8 cellular contexts compared by ENCODE assay signal in the genomic region with DNA sequence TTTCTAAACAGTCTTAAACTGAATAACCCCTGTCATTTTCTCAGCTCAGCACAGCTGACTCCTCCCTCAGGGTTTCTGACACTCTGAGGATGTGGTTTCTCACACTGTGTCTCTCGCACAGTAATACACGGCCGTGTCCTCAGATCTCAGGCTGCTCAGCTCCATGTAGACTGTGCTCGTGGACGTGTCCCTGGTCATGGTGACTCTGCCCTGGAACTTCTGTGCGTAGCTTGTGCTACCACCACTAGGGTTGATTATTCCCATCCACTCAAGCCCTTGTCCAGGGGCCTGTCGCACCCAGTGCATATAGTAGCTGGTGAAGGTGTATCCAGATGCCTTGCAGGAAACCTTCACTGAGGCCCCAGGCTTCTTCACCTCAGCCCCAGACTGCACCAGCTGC.
DNase-seq lines count a peak whose midpoint lies in the region; ATAC-seq and TF ChIP-seq lines count a peak whose summit lies in the region.
"Not testable (repeated sequence)": the region's sequence is repeated elsewhere in the genome, so short reads cannot be mapped to it uniquely, and the experiment has no call there.

No MANE protein-coding gene starts in this region.

- peak overlapping the region; percentile 55 for H3K27ac ChIP-seq in upper lobe of right lung

- peak overlapping the region; percentile 40 for H3K4me3 Mint-ChIP-seq in T-helper 2 cell treated with Interferon-gamma antibody and Interleukin-4, amounts not matched to agents 5 μg/mL and 100 μg/mL, for 36 hours
- peak overlapping the region; percentile 30 for H3K4me3 Mint-ChIP-seq in activated naive CD8-positive, alpha-beta T cell

- H3K36me3 Mint-ChIP-seq in T-helper 2 cell treated with Interferon-gamma antibody and Interleukin-4, amounts not matched to agents 5 μg/mL and 100 μg/mL, for 36 hours (ENCODE audit: low read depth); activated naive CD8-positive, alpha-beta T cell: not testable (repeated sequence)

- H3K27ac Mint-ChIP-seq in T-helper 2 cell treated with Interferon-gamma antibody and Interleukin-4, amounts not matched to agents 5 μg/mL and 100 μg/mL, for 36 hours, result peak overlapping the region; percentile 78
- peak overlapping the region; percentile 81 for H3K27ac Mint-ChIP-seq in activated naive CD8-positive, alpha-beta T cell

- not testable (repeated sequence) for H3K9me3 ChIP-seq in mucosa of descending colon, upper lobe of right lung

- not testable (repeated sequence) for TF ChIP-seq CTCF in mucosa of descending colon (IDR thresholded peaks at IDR 0.05); upper lobe of right lung (IDR thresholded peaks at IDR 0.05)

- not testable (repeated sequence) for H3K9me3 Mint-ChIP-seq in T-helper 2 cell treated with Interferon-gamma antibody and Interleukin-4, amounts not matched to agents 5 μg/mL and 100 μg/mL, for 36 hours; activated naive CD8-positive, alpha-beta T cell (ENCODE audit: low read depth)

- DNase-seq in GDM1 (lab: John Stamatoyannopoulos, UW) (peak; percentile 45), activated T-helper 1 cell treated with Interleukin-2 at 50 U/mL for 16 hours (ENCODE audit: low read depth) (peak; percentile 41), mucosa of descending colon (peak in 2 of 3 donors; percentile 20 to 26)
- DNase-seq in T-helper 2 cell treated with Interferon-gamma antibody and Interleukin-4, amounts not matched to agents 5 μg/mL and 100 μg/mL, for 36 hours (ENCODE audit: low spot score); upper lobe of right lung: not testable (repeated sequence)
- DNase-seq in activated CD4-positive, alpha-beta T cell treated with anti-CD3 and anti-CD28 coated beads, Interleukin-2, amount 50 U/mL, for 48 hours, result peak; percentile 46 to 52
- peak in 2 of 3 donors; percentile 13 to 29 for DNase-seq in stimulated activated CD4-positive, alpha-beta T cell treated with anti-CD3 and anti-CD28 coated beads, TNF-alpha, amount 100 ng/mL, for 1 hour (ENCODE audit: low read depth in 3 of 3, low spot score in 1 of 3)

- H3K4me3 ChIP-seq in mucosa of descending colon, upper lobe of right lung: not testable (repeated sequence)

- H3K27me3 Mint-ChIP-seq in T-helper 2 cell treated with Interferon-gamma antibody and Interleukin-4, amounts not matched to agents 5 μg/mL and 100 μg/mL, for 36 hours (ENCODE audit: low read depth), result peaks cover 38% of the 10 kb centered on the region
- H3K27me3 Mint-ChIP-seq in activated naive CD8-positive, alpha-beta T cell, result not testable (repeated sequence)

- peaks cover 53% of the 10 kb centered on the region for H3K4me1 Mint-ChIP-seq in T-helper 2 cell treated with Interferon-gamma antibody and Interleukin-4, amounts not matched to agents 5 μg/mL and 100 μg/mL, for 36 hours (ENCODE audit: low read depth)
- H3K4me1 Mint-ChIP-seq in activated naive CD8-positive, alpha-beta T cell (ENCODE audit: low read depth), result peaks cover 75% of the 10 kb centered on the region

- not testable (repeated sequence) for H3K4me1 ChIP-seq in mucosa of descending colon (ENCODE audit: low read depth); upper lobe of right lung

- not testable (repeated sequence) for H3K36me3 ChIP-seq in mucosa of descending colon (ENCODE audit: low read depth); upper lobe of right lung

- not testable (repeated sequence) for H3K27me3 ChIP-seq in upper lobe of right lung

- intact Hi-C loops in mucosa of descending colon (cut with DNase I, micrococcal nuclease); upper lobe of right lung (cut with DNase I): not testable (repeated sequence)

- ATAC-seq in mucosa of descending colon, result peak; percentile 63
- not testable (repeated sequence) for ATAC-seq in upper lobe of right lung
